12 cellular contexts compared by ENCODE assay signal in genomic region chr3:124784686-124785382, GRCh38. TPM values are rescaled to one million over a fixed set of nuclear protein-coding genes. Genes with fewer than 3 reads are reported as not detected.
DNase-seq lines count a peak whose midpoint lies in the region; ATAC-seq and TF ChIP-seq lines count a peak whose summit lies in the region.
"Had no signal": no experiment of that assay in that cellular context is flagged by ENCODE, and none has a peak within 500 bp of the region (broad histone marks: within the 10 kb centered on the region; RNA-seq: fewer than 3 reads in every experiment).

No MANE protein-coding gene starts in this region.

- H3K4me2 ChIP-seq in parathyroid adenoma (ENCODE audit: low read length), result no peak overlapping the region

- peak overlapping the region; percentile 38 for H2AFZ ChIP-seq in parathyroid adenoma

- H3K9ac ChIP-seq in parathyroid adenoma, result no peak overlapping the region

- no peaks in the 10 kb centered on the region for H3K36me3 ChIP-seq in GM06990 (ENCODE audit: control insufficient read depth, insufficient read depth, low read length)
- H3K36me3 ChIP-seq in parathyroid adenoma (ENCODE audit: control insufficient read depth, insufficient read depth, low read length), result no peaks in the 10 kb centered on the region

- no peaks in the 10 kb centered on the region for H3K79me2 ChIP-seq in parathyroid adenoma

- no peak for TF ChIP-seq CTCF in GM06990 (IDR thresholded peaks at IDR 0.05; ENCODE audit: insufficient read depth, low read length, poor library complexity, severe bottlenecking)
- TF ChIP-seq CTCF in RWPE1 (conservative IDR thresholded peaks at IDR 0.05; ENCODE audit: low read depth), result no peak
- TF ChIP-seq CTCF in parathyroid adenoma (IDR thresholded peaks at IDR 0.05), result no peak

- peak overlapping the region; percentile 7; the same call in 1 of the 2 replicates for H3K27ac ChIP-seq in RWPE1
- peak overlapping the region; percentile 48 for H3K27ac ChIP-seq in parathyroid adenoma
- H3K27ac ChIP-seq: brain microvascular endothelial cell had no signal

- H3K4me1 ChIP-seq in parathyroid adenoma, result peaks cover 51% of the 10 kb centered on the region

- peak; percentile 66 for ATAC-seq in GM21717 (IDR thresholded peaks at IDR 0.05; ENCODE audit: unreplicated experiment)
- ATAC-seq: activated CD8-positive, alpha-beta memory T cell treated with anti-CD3 and anti-CD28 coated beads, Interleukin-2, amount 10 ng/mL, durations not matched to agents 7 days and 5 days had no signal

- H3K4me3 ChIP-seq in GM06990 (replicated peaks; ENCODE audit: low read depth, low read length), result no peak overlapping the region
- no peak overlapping the region for H3K4me3 ChIP-seq in parathyroid adenoma (ENCODE audit: low read depth, low read length)

- CTCF ChIA-PET in RWPE1 (lab: Yijun Ruan, JAX), result interaction anchor here (1.2 to 4.0 kb wide), 2 partner anchors 116 to 117 kb away, joined by 4 to 48 read pairs; no protein-coding TSS in a partner anchor

- in situ Hi-C loops in G401 (cut with HindIII; ENCODE audit: low sequenced_read_pairs), result no loop called here

- POLR2A ChIA-PET in RWPE1 (lab: Yijun Ruan, JAX; ENCODE audit: low non-redundant PET), result no interaction called here

- H3K9me3 ChIP-seq in parathyroid adenoma (ENCODE audit: control insufficient read depth, low read length), result no peaks in the 10 kb centered on the region

- peak; percentile 49 for DNase-seq in GM06990 (ENCODE audit: extremely low read depth, insufficient read length)
- no peak for DNase-seq in RWPE1 (ENCODE audit: low spot score)
- DNase-seq in NCI-H748 (lab: John Stamatoyannopoulos, UW; ENCODE audit: unreplicated experiment), result no peak
- DNase-seq in G401 (ENCODE audit: low spot score), result no peak
- no peak for DNase-seq in NCI-H82 (lab: John Stamatoyannopoulos, UW)
- DNase-seq in DMS 273 (lab: John Stamatoyannopoulos, UW; ENCODE audit: unreplicated experiment), result no peak
- DNase-seq: activated CD8-positive, alpha-beta memory T cell treated with anti-CD3 and anti-CD28 coated beads, Interleukin-2, amount 10 ng/mL, durations not matched to agents 7 days and 5 days; brain microvascular endothelial cell; H7; SW 1271 had no signal

- H3K27me3 ChIP-seq in GM06990 (replicated peaks; ENCODE audit: control insufficient read depth, insufficient read depth, low read length), result no peaks in the 10 kb centered on the region
- H3K27me3 ChIP-seq in parathyroid adenoma (ENCODE audit: control insufficient read depth, insufficient read depth, low read length), result no peaks in the 10 kb centered on the region
- H3K27me3 ChIP-seq: brain microvascular endothelial cell had no signal

RNA-seq across cellular contexts. Expression of gene UMPS, which starts 54.6 kb away (rescaled TPM):
- total RNA-seq in G401 (2014; rRNA removed; shearing (Covaris generic)), result 53.5 and 54.2 TPM in 2 replicates
